ENCODE assay signal across 11 cellular contexts in the genomic region with DNA sequence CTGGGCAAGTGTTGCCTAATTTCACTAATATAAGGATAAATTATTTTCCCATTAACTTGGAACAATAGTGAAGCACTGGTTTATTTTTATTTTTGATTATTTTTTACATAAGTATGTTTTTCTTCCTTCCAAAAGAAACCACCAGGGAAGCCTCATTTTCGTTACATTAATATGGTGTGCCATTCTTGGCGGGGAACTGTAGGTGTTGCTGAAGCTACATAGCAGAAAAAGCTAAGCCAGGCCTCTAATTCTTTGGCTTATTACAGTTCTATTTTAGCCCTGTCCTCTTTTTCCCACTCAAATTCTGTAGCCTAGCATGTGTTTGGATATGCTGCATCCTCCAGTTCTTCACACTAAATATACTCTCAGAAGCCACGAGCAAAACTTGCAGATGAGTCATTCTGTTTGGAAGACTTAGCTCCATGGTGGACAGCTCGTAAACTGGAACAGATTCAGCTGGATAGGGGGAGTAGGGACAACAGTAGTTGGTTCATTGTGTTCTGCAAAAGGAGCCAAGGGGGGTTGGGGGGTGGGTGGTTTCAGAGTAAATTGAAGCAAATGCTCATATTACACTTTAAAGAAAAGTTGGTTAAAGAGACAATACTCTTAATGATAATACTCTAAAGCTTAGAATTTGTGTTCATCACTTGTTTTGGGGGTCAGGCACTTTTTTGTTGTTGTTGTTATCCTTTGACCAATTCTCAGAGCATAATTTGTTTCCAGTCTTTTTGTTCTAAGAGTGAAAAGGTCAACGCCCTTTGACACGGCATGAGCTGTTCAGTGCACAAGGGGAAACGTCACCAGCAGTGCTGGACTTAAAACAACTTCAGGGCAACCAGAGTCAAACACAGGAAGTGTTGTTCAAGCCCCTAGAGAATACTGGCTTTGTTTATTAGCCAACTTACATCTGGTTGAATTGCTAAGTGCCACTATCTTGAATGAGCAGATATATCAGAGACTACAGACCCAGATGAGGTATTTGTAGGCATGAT.
DNase-seq lines count a peak whose midpoint lies in the region; ATAC-seq and TF ChIP-seq lines count a peak whose summit lies in the region.
"Had no signal": no experiment of that assay in that cellular context is flagged by ENCODE, and none has a peak within 500 bp of the region (broad histone marks: within the 10 kb centered on the region; RNA-seq: fewer than 3 reads in every experiment).

No MANE protein-coding gene starts in this region.

- no peaks in the 10 kb centered on the region for H3K27me3 ChIP-seq in HUES48 (ENCODE audit: control insufficient read depth, insufficient read depth, low read length)

- DNase-seq in endothelial cell (ENCODE audit: low spot score) (peak; percentile 23), putamen (ENCODE audit: low spot score) (peak; percentile 94), NCI-H82 (lab: John Stamatoyannopoulos, UW) (no peak), SIG-M5 (lab: John Stamatoyannopoulos, UW) (no peak)
- no peak for DNase-seq in stimulated activated CD4-positive, alpha-beta T cell treated with anti-CD3 and anti-CD28 coated beads, Interleukin-4, amount 100 ng/mL, for 24 hours

- H3K27ac Mint-ChIP-seq in endothelial cell (ENCODE audit: unreplicated experiment), result peak overlapping the region; percentile 89

- no peaks in the 10 kb centered on the region for H3K9me3 Mint-ChIP-seq in endothelial cell (ENCODE audit: unreplicated experiment)

- H3K4me1 ChIP-seq in HUES48 (ENCODE audit: control insufficient read depth, insufficient read depth, low read length), result peaks cover 19% of the 10 kb centered on the region

- no peaks in the 10 kb centered on the region for H3K9me3 ChIP-seq in HUES48 (ENCODE audit: control insufficient read depth, insufficient read depth, low read length)

- no peak for TF ChIP-seq CTCF in endothelial cell (IDR thresholded peaks at IDR 0.05; ENCODE audit: unreplicated experiment)

- ATAC-seq in GM19025 (IDR thresholded peaks at IDR 0.05; ENCODE audit: low read depth, unreplicated experiment), result peak; percentile 68
- no peak for ATAC-seq in GM19467 (IDR thresholded peaks at IDR 0.05; ENCODE audit: unreplicated experiment)
- ATAC-seq: activated CD4-positive, CD25-positive, alpha-beta regulatory T cell treated with anti-CD3 and anti-CD28 coated beads, Interleukin-2, amount 50 U/mL, for 24 hours had no signal

- peak overlapping the region; percentile 21 for H3K27ac ChIP-seq in HUES48 (ENCODE audit: low read depth, low read length)
- H3K27ac ChIP-seq: KMS-11 had no signal

- no peak overlapping the region for H3K9ac ChIP-seq in HUES48 (ENCODE audit: low read depth, low read length)
- H3K9ac ChIP-seq: KMS-11 had no signal

- no peak overlapping the region for H3K4me3 Mint-ChIP-seq in endothelial cell (ENCODE audit: unreplicated experiment)

- H3K36me3 ChIP-seq in HUES48 (ENCODE audit: control insufficient read depth, insufficient read depth, low read length), result no peaks in the 10 kb centered on the region

- H3K36me3 Mint-ChIP-seq in endothelial cell (ENCODE audit: low read depth, unreplicated experiment), result no peaks in the 10 kb centered on the region

- H3K4me1 Mint-ChIP-seq in endothelial cell (ENCODE audit: unreplicated experiment), result peaks cover 15% of the 10 kb centered on the region

- H3K27me3 Mint-ChIP-seq in endothelial cell (ENCODE audit: unreplicated experiment), result no peaks in the 10 kb centered on the region

- no peak overlapping the region for H3K4me3 ChIP-seq in HUES48 (ENCODE audit: low read depth, low read length)
- H3K4me3 ChIP-seq: skin epidermis had no signal

Comparison
In these comparisons a context has a peak if more than half of its experiments do, and no peak if none do; other contexts are left out.
1. DNase-seq: peak in endothelial cell (single experiment) and putamen (single experiment); none in NCI-H82 (single experiment), SIG-M5 (single experiment) and stimulated activated CD4-positive, alpha-beta T cell treated with anti-CD3 and anti-CD28 coated beads, Interleukin-4, amount 100 ng/mL, for 24 hours (single experiment).